In genomic region chr2:9658972-9659371, GRCh38 we compare ENCODE assay signal across 16 cellular contexts. TPM values are rescaled to one million over a fixed set of nuclear protein-coding genes. Genes with fewer than 3 reads are reported as not detected.
DNase-seq lines count a peak whose midpoint lies in the region; ATAC-seq and TF ChIP-seq lines count a peak whose summit lies in the region.
"Had no signal": no experiment of that assay in that cellular context is flagged by ENCODE, and none has a peak within 500 bp of the region (broad histone marks: within the 10 kb centered on the region; RNA-seq: fewer than 3 reads in every experiment).

No MANE protein-coding gene starts in this region.

- no peak overlapping the region for H3K4me3 Mint-ChIP-seq in osteocyte (ENCODE audit: unreplicated experiment)
- H3K4me3 Mint-ChIP-seq: activated naive CD8-positive, alpha-beta T cell; stimulated activated effector memory CD8-positive, alpha-beta T cell treated with anti-CD3 and anti-CD28 coated beads, Interleukin-12 subunit alpha, Interleukin-12 subunit beta, amount 100 ng/mL, for 72 hours; T-helper 1 cell treated with Interleukin-12 subunit alpha and Interleukin-12 subunit beta and Interleukin-4 antibody, amounts not matched to agents 30 μg/mL and 1 μg/mL, for 36 hours had no signal

- no peaks in the 10 kb centered on the region for H3K27me3 Mint-ChIP-seq in osteocyte (ENCODE audit: unreplicated experiment)
- H3K27me3 Mint-ChIP-seq: activated naive CD8-positive, alpha-beta T cell had no signal

- H3K9me3 Mint-ChIP-seq in osteocyte (ENCODE audit: unreplicated experiment) = no peaks in the 10 kb centered on the region
- H3K9me3 Mint-ChIP-seq: stimulated activated effector memory CD8-positive, alpha-beta T cell treated with anti-CD3 and anti-CD28 coated beads, Interleukin-12 subunit alpha, Interleukin-12 subunit beta, amount 100 ng/mL, for 72 hours; T-helper 1 cell treated with Interleukin-12 subunit alpha and Interleukin-12 subunit beta and Interleukin-4 antibody, amounts not matched to agents 30 μg/mL and 1 μg/mL, for 36 hours had no signal

- POLR2A ChIA-PET in Panc1 (lab: Charles Lee) = no interaction called here

- H3K4me3 ChIP-seq in Panc1 (ENCODE audit: low read depth in 2 of 2, low read length in 2 of 2) (no peak overlapping the region), epithelial cell of esophagus (ENCODE audit: low read length) (no peak overlapping the region)
- H3K4me3 ChIP-seq: esophagus muscularis mucosa, Peyer's patch, right lobe of liver, transverse colon had no signal

- H3K36me3 ChIP-seq in Panc1 (ENCODE audit: control insufficient read depth, insufficient read depth, low read length) = no peaks in the 10 kb centered on the region
- H3K36me3 ChIP-seq: esophagus muscularis mucosa, Peyer's patch, right lobe of liver, transverse colon had no signal

- CTCF ChIA-PET in Panc1 (lab: Charles Lee) = no interaction called here

- no peaks in the 10 kb centered on the region for H3K9me3 ChIP-seq in Panc1 (ENCODE audit: control insufficient read depth, insufficient read depth, low read depth, low read length)
- H3K9me3 ChIP-seq: esophagus muscularis mucosa, Peyer's patch, right lobe of liver, transverse colon had no signal

- in situ Hi-C loops in Panc1 (cut with HindIII; ENCODE audit: low pct_unique_long_range_greater_than_20kb, low sequenced_read_pairs) (no loop called here), KBM-7 (cut with MboI; ENCODE audit: low pct_unique_long_range_greater_than_20kb, low sequenced_read_pairs) (no loop called here)

- intact Hi-C loops in Panc1 (cut with micrococcal nuclease; ENCODE audit: unreplicated experiment) = no loop called here

- no peaks in the 10 kb centered on the region for H3K36me3 Mint-ChIP-seq in osteocyte (ENCODE audit: unreplicated experiment)
- H3K36me3 Mint-ChIP-seq: activated naive CD8-positive, alpha-beta T cell had no signal

- peaks cover 75% of the 10 kb centered on the region for H3K4me1 ChIP-seq in Panc1 (ENCODE audit: control insufficient read depth, insufficient read depth, low read length)
- H3K4me1 ChIP-seq: esophagus muscularis mucosa, Peyer's patch, right lobe of liver, transverse colon had no signal

- ATAC-seq in Panc1 = no peak
- ATAC-seq in GM18502 (IDR thresholded peaks at IDR 0.05; ENCODE audit: poor library complexity, unreplicated experiment) = no peak
- ATAC-seq: right lobe of liver; stimulated activated effector memory CD8-positive, alpha-beta T cell treated with anti-CD3 and anti-CD28 coated beads, Interleukin-12 subunit alpha, Interleukin-12 subunit beta, amount 100 ng/mL, for 72 hours had no signal

- H3K27me3 ChIP-seq in Panc1 (ENCODE audit: control insufficient read depth, insufficient read depth, low read length) = no peaks in the 10 kb centered on the region
- H3K27me3 ChIP-seq: esophagus muscularis mucosa, Peyer's patch, right lobe of liver, transverse colon had no signal

- H3K27ac Mint-ChIP-seq in osteocyte (ENCODE audit: unreplicated experiment) = peak overlapping the region; percentile 87
- H3K27ac Mint-ChIP-seq: activated naive CD8-positive, alpha-beta T cell; stimulated activated effector memory CD8-positive, alpha-beta T cell treated with anti-CD3 and anti-CD28 coated beads, Interleukin-12 subunit alpha, Interleukin-12 subunit beta, amount 100 ng/mL, for 72 hours; T-helper 1 cell treated with Interleukin-12 subunit alpha and Interleukin-12 subunit beta and Interleukin-4 antibody, amounts not matched to agents 30 μg/mL and 1 μg/mL, for 36 hours had no signal

- peaks cover 52% of the 10 kb centered on the region for H3K4me1 Mint-ChIP-seq in osteocyte (ENCODE audit: unreplicated experiment)

- H3K27ac ChIP-seq in Panc1 (ENCODE audit: low read length) = peak overlapping the region; percentile 99
- H3K27ac ChIP-seq: esophagus muscularis mucosa, Peyer's patch, right lobe of liver, transverse colon had no signal

- TF ChIP-seq CTCF in Panc1 (IDR thresholded peaks at IDR 0.05) (no peak), epithelial cell of esophagus (IDR thresholded peaks at IDR 0.05; ENCODE audit: insufficient read depth, low read depth, low read length, missing control alignments) (no peak), osteocyte (IDR thresholded peaks at IDR 0.05) (no peak)

- no TSS peak for BruUV-seq in Panc1 (replicated peaks; lab: Mats Ljungman, UMichigan)

- DNase-seq in H4 (ENCODE audit: low spot score) (peak; percentile 88), Panc1 (ENCODE audit: low read depth, low spot score) (no peak), epithelial cell of esophagus (ENCODE audit: low read depth) (peak; percentile 90), osteocyte (ENCODE audit: extremely low spot score, unreplicated experiment) (no peak), activated gamma-delta T cell (lab: John Stamatoyannopoulos, UW) (no peak), KBM-7 (no peak), NCI-H1105 treated with DMSO at 0.1 percent for 48 hours (lab: John Stamatoyannopoulos, UW) (no peak)
- DNase-seq: NCI-H69, Peyer's patch, right lobe of liver, transverse colon had no signal

RNA-seq across cellular contexts. Expression of gene YWHAQ, which starts 28.2 kb away (rescaled TPM):
- total RNA-seq in H4 (2014; rRNA removed; shearing (Covaris generic)) = 279 and 391 TPM in 2 replicates
- total RNA-seq in Panc1 (2021; ENCODE audit: unreplicated experiment) (683 TPM), osteocyte (296 and 307 TPM in 2 replicates)
- 719 TPM for polyA plus RNA-seq in Panc1 (2012; ENCODE audit: insufficient read length)

Comparison
In these comparisons a context has a peak if more than half of its experiments do, and no peak if none do; other contexts are left out.
1. DNase-seq: peak in H4 (single experiment) and epithelial cell of esophagus (single experiment); none in Panc1 (single experiment), osteocyte (single experiment), activated gamma-delta T cell (single experiment), KBM-7 (single experiment) and NCI-H1105 treated with DMSO at 0.1 percent for 48 hours (single experiment).